ENCODE assay signal across 30 cellular contexts in the genomic region with DNA sequence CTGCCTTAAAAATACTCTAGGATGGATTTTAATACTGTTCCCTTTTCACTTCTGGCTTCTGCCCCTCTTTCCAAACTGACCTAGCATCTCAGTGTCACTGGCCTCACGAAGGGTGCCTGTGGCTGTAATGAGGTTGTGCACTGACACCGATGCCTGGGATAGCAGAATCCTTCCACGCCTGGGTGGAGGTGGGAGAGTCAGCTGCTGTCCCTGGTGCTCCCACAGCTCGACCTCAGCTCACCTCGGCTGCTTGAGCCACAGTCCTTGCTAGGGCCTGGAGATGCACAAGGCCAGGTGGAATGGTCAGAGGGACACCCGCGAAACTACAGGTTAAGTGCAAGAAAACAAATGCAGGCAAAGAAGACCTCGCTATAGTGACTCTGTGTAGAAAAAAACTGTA.
"Had no signal": no experiment of that assay in that cellular context is flagged by ENCODE, and none has a peak within 500 bp of the region (broad histone marks: within the 10 kb centered on the region; RNA-seq: fewer than 3 reads in every experiment).

No MANE protein-coding gene starts in this region.

- H3K4me1 ChIP-seq: esophagus muscularis mucosa, foreskin keratinocyte, gastrocnemius medialis, heart left ventricle had no signal

- H3K27me3 Mint-ChIP-seq: activated T-helper 17 cell treated with anti-CD3 and anti-CD28 coated beads, Interleukin-2, amount 50 U/mL, for 72 hours; central memory CD8-positive, alpha-beta T cell; effector memory CD8-positive, alpha-beta T cell had no signal

- H3K9me3 ChIP-seq: esophagus muscularis mucosa, gastrocnemius medialis, heart left ventricle had no signal

- H3K4me1 Mint-ChIP-seq: activated CD4-positive, alpha-beta T cell treated with anti-CD3 and anti-CD28 coated beads, Interleukin-2, amount 10 ng/mL, durations not matched to agents 7 days and 5 days; central memory CD8-positive, alpha-beta T cell; WTC11 had no signal

- H3K27ac Mint-ChIP-seq: activated CD4-positive, alpha-beta memory T cell treated with anti-CD3 and anti-CD28 coated beads, Interleukin-2, amount 10 ng/mL, durations not matched to agents 7 days and 5 days; activated CD4-positive, alpha-beta T cell treated with anti-CD3 and anti-CD28 coated beads, Interleukin-2, amount 10 ng/mL, durations not matched to agents 7 days and 5 days; activated naive CD8-positive, alpha-beta T cell; effector memory CD8-positive, alpha-beta T cell; WTC11 had no signal

- FAIRE-seq: astrocyte, bronchial epithelial cell had no signal

- DNase-seq: activated CD4-positive, alpha-beta memory T cell treated with anti-CD3 and anti-CD28 coated beads, Interleukin-2, amount 10 ng/mL, durations not matched to agents 7 days and 5 days; activated CD4-positive, alpha-beta T cell treated with anti-CD3 and anti-CD28 coated beads for 1 hour; activated CD4-positive, alpha-beta T cell treated with anti-CD3 and anti-CD28 coated beads for 4 hours; activated CD4-positive, alpha-beta T cell treated with anti-CD3 and anti-CD28 coated beads, Interleukin-2, amount 10 ng/mL, durations not matched to agents 7 days and 5 days; activated CD4-positive, alpha-beta T cell treated with anti-CD3 and anti-CD28 coated beads, Interleukin-2, amount 50 U/mL, for 4 hours; activated effector memory CD4-positive, alpha-beta T cell treated with Interleukin-2 at 50 U/mL for 16 hours; activated gamma-delta T cell treated with Interleukin-2 at 50 U/mL for 16 hours; activated naive CD4-positive, alpha-beta T cell treated with anti-CD3 and anti-CD28 coated beads, Interleukin-2, amount 50 U/mL, for 16 hours; activated naive CD4-positive, alpha-beta T cell treated with Interleukin-2 at 50 U/mL for 16 hours; activated T-cell treated with anti-CD3 and anti-CD28 coated beads, Interleukin-2, amount 50 U/mL, for 4 hours; amniotic stem cell; anterior cingulate cortex; brain microvascular endothelial cell; cortex of kidney; dermis blood vessel endothelial cell; effector CD4-positive, alpha-beta T cell; effector memory CD8-positive, alpha-beta T cell; erythroblast; foreskin keratinocyte; gastrocnemius medialis; glutamatergic neuron; heart left ventricle; T-helper 2 cell had no signal

- H3K4me3 ChIP-seq: esophagus muscularis mucosa, gastrocnemius medialis, heart left ventricle had no signal

- H3K9me3 Mint-ChIP-seq: activated CD4-positive, alpha-beta memory T cell treated with anti-CD3 and anti-CD28 coated beads, Interleukin-2, amount 10 ng/mL, durations not matched to agents 7 days and 5 days; activated CD4-positive, alpha-beta T cell treated with anti-CD3 and anti-CD28 coated beads, Interleukin-2, amount 10 ng/mL, durations not matched to agents 7 days and 5 days; activated T-cell treated with anti-CD3 and anti-CD28 coated beads, Interleukin-2, amount 50 U/mL, for 4 hours; activated T-helper 17 cell treated with anti-CD3 and anti-CD28 coated beads, Interleukin-2, amount 50 U/mL, for 72 hours; central memory CD8-positive, alpha-beta T cell; effector memory CD8-positive, alpha-beta T cell; WTC11 had no signal

- H3K36me3 ChIP-seq: brain microvascular endothelial cell, esophagus muscularis mucosa, gastrocnemius medialis, heart left ventricle had no signal

- H3K36me3 Mint-ChIP-seq: activated naive CD8-positive, alpha-beta T cell; WTC11 had no signal

- H3K4me3 Mint-ChIP-seq: activated CD4-positive, alpha-beta memory T cell treated with anti-CD3 and anti-CD28 coated beads, Interleukin-2, amount 10 ng/mL, durations not matched to agents 7 days and 5 days; activated CD4-positive, alpha-beta T cell treated with anti-CD3 and anti-CD28 coated beads, Interleukin-2, amount 10 ng/mL, durations not matched to agents 7 days and 5 days; activated naive CD8-positive, alpha-beta T cell; activated T-cell treated with anti-CD3 and anti-CD28 coated beads, Interleukin-2, amount 50 U/mL, for 4 hours; activated T-helper 17 cell treated with anti-CD3 and anti-CD28 coated beads, Interleukin-2, amount 50 U/mL, for 72 hours; central memory CD8-positive, alpha-beta T cell; effector memory CD8-positive, alpha-beta T cell; WTC11 had no signal

- H3K27ac ChIP-seq: brain microvascular endothelial cell, esophagus muscularis mucosa, foreskin keratinocyte, gastrocnemius medialis, heart left ventricle had no signal

- ATAC-seq: activated T-cell treated with anti-CD3 and anti-CD28 coated beads, Interleukin-2, amount 50 U/mL, for 4 hours; activated T-helper 17 cell treated with anti-CD3 and anti-CD28 coated beads, Interleukin-2, amount 50 U/mL, for 72 hours; effector memory CD8-positive, alpha-beta T cell; foreskin keratinocyte; gastrocnemius medialis; heart left ventricle; WTC11 had no signal
